23 cellular contexts compared by ENCODE assay signal in genomic region chr20:6863355-6863754, GRCh38.
"Had no signal": no experiment of that assay in that cellular context is flagged by ENCODE, and none has a peak within 500 bp of the region (broad histone marks: within the 10 kb centered on the region; RNA-seq: fewer than 3 reads in every experiment).

No MANE protein-coding gene starts in this region.

- H3K27ac Mint-ChIP-seq: activated CD4-positive, alpha-beta T cell treated with anti-CD3 and anti-CD28 coated beads, Interleukin-2, amount 10 ng/mL, durations not matched to agents 7 days and 5 days; activated CD8-positive, alpha-beta T cell treated with anti-CD3 and anti-CD28 coated beads for 36 hours; activated naive CD4-positive, alpha-beta T cell treated with anti-CD3 and anti-CD28 coated beads, Interleukin-2, amount 50 U/mL, for 24 hours; activated T-helper 1 cell treated with anti-CD3 and anti-CD28 coated beads, Interleukin-12 subunit alpha, Interleukin-12 subunit beta, Interleukin-2, Interleukin-4 antibody, amounts not matched to agents 30 ng/mL and 10 ng/mL and 1 ng/mL, durations not matched to agents 14 hours and 24 hours and 36 hours; dendritic cell treated with granulocyte-macrophage colony-stimulating factor and Interleukin-4, amounts not matched to agents 40 ng/mL and 50 ng/mL, for 4 days; memory B cell had no signal

- ATAC-seq: activated CD8-positive, alpha-beta T cell treated with anti-CD3 and anti-CD28 coated beads for 36 hours; foreskin keratinocyte; left cardiac atrium; upper lobe of right lung had no signal

- H3K27me3 ChIP-seq: brain microvascular endothelial cell, foreskin keratinocyte, sigmoid colon, upper lobe of right lung had no signal

- H3K4me3 ChIP-seq: sigmoid colon, thoracic aorta, upper lobe of right lung had no signal

- H3K9me3 Mint-ChIP-seq: activated CD4-positive, alpha-beta T cell treated with anti-CD3 and anti-CD28 coated beads, Interleukin-2, amount 10 ng/mL, durations not matched to agents 7 days and 5 days; activated CD8-positive, alpha-beta T cell treated with anti-CD3 and anti-CD28 coated beads for 36 hours; activated T-helper 1 cell treated with anti-CD3 and anti-CD28 coated beads, Interleukin-12 subunit alpha, Interleukin-12 subunit beta, Interleukin-2, Interleukin-4 antibody, amounts not matched to agents 30 ng/mL and 10 ng/mL and 1 ng/mL, durations not matched to agents 14 hours and 24 hours and 36 hours; dendritic cell treated with granulocyte-macrophage colony-stimulating factor and Interleukin-4, amounts not matched to agents 40 ng/mL and 50 ng/mL, for 4 days; memory B cell; neural crest cell had no signal

- H3K9me3 ChIP-seq: sigmoid colon, thoracic aorta, upper lobe of right lung had no signal

- H3K27me3 Mint-ChIP-seq: activated CD4-positive, alpha-beta T cell treated with anti-CD3 and anti-CD28 coated beads, Interleukin-2, amount 10 ng/mL, durations not matched to agents 7 days and 5 days; activated CD8-positive, alpha-beta T cell treated with anti-CD3 and anti-CD28 coated beads for 36 hours; memory B cell had no signal

- H3K4me1 ChIP-seq: foreskin keratinocyte, sigmoid colon, upper lobe of right lung had no signal

- H3K4me3 Mint-ChIP-seq: activated CD4-positive, alpha-beta T cell treated with anti-CD3 and anti-CD28 coated beads, Interleukin-2, amount 10 ng/mL, durations not matched to agents 7 days and 5 days; activated CD8-positive, alpha-beta T cell treated with anti-CD3 and anti-CD28 coated beads for 36 hours; activated naive CD4-positive, alpha-beta T cell treated with anti-CD3 and anti-CD28 coated beads, Interleukin-2, amount 50 U/mL, for 24 hours; activated T-helper 1 cell treated with anti-CD3 and anti-CD28 coated beads, Interleukin-12 subunit alpha, Interleukin-12 subunit beta, Interleukin-2, Interleukin-4 antibody, amounts not matched to agents 30 ng/mL and 10 ng/mL and 1 ng/mL, durations not matched to agents 14 hours and 24 hours and 36 hours; dendritic cell treated with granulocyte-macrophage colony-stimulating factor and Interleukin-4, amounts not matched to agents 40 ng/mL and 50 ng/mL, for 4 days; memory B cell; neural crest cell had no signal

- DNase-seq: activated CD4-positive, alpha-beta T cell treated with anti-CD3 and anti-CD28 coated beads, Interleukin-2, amount 10 ng/mL, durations not matched to agents 7 days and 5 days; activated CD4-positive, CD25-positive, alpha-beta regulatory T cell treated with anti-CD3 and anti-CD28 coated beads, Interleukin-2, amount 50 U/mL, for 72 hours; activated CD8-positive, alpha-beta T cell treated with anti-CD3 and anti-CD28 coated beads for 36 hours; activated gamma-delta T cell; aorta; brain microvascular endothelial cell; caudate nucleus; effector CD8-positive, alpha-beta T cell; foreskin keratinocyte; left cardiac atrium; retina; sigmoid colon; stimulated activated CD4-positive, alpha-beta T cell treated with anti-CD3 and anti-CD28 coated beads, Interleukin-2, amount 100 ng/mL, for 48 hours; stimulated activated CD8-positive, alpha-beta memory T cell treated with anti-CD3 and anti-CD28 coated beads, Interleukin-4, amount 100 ng/mL, for 48 hours; stimulated activated naive CD4-positive, alpha-beta T cell; T-helper 2 cell; upper lobe of right lung had no signal

- H3K4me1 Mint-ChIP-seq: activated CD4-positive, alpha-beta T cell treated with anti-CD3 and anti-CD28 coated beads, Interleukin-2, amount 10 ng/mL, durations not matched to agents 7 days and 5 days; activated naive CD4-positive, alpha-beta T cell treated with anti-CD3 and anti-CD28 coated beads, Interleukin-2, amount 50 U/mL, for 24 hours; memory B cell had no signal

- H3K36me3 ChIP-seq: brain microvascular endothelial cell, sigmoid colon, thoracic aorta, upper lobe of right lung had no signal

- H3K27ac ChIP-seq: brain microvascular endothelial cell, foreskin keratinocyte, sigmoid colon, thoracic aorta, upper lobe of right lung had no signal

- H3K36me3 Mint-ChIP-seq: activated naive CD4-positive, alpha-beta T cell treated with anti-CD3 and anti-CD28 coated beads, Interleukin-2, amount 50 U/mL, for 24 hours; memory B cell had no signal
